22 cellular contexts compared by ENCODE assay signal in genomic region chr3:138477801-138478200, GRCh38. TPM values are rescaled to one million over a fixed set of nuclear protein-coding genes. Genes with fewer than 3 reads are reported as not detected.
"Had no signal": no experiment of that assay in that cellular context is flagged by ENCODE, and none has a peak within 500 bp of the region (broad histone marks: within the 10 kb centered on the region; RNA-seq: fewer than 3 reads in every experiment).

No MANE protein-coding gene starts in this region.

- H3K4me1 ChIP-seq: colonic mucosa, pancreas, right lobe of liver, tibial artery had no signal

- FAIRE-seq: endothelial cell of umbilical vein, frontal cortex, pancreas had no signal

- H3K9me3 ChIP-seq: colonic mucosa, heart left ventricle, left ventricle myocardium inferior, pancreas, right lobe of liver, tibial artery had no signal

- ATAC-seq: natural killer cell treated with Interleukin-12 subunit alpha and Interleukin-12 subunit beta and Interleukin-15 and Interleukin-18, amount 100 ng/mL, for 72 hours; pancreas; right lobe of liver; stimulated activated memory B cell treated with anti-CD40 and anti-IgM and Interleukin-4, amounts not matched to agents 10 μg/mL and 1 μg/mL and 100 μg/mL, for 72 hours had no signal

- H3K36me3 ChIP-seq: colonic mucosa, heart left ventricle, left ventricle myocardium inferior, pancreas, right lobe of liver, tibial artery had no signal

- DNase-seq: colonic mucosa; dermis blood vessel endothelial cell; endodermal cell; heart left ventricle; hippocampal formation; kidney glomerular epithelial cell; left ventricle myocardium inferior; mesenchymal stem cell; midbrain; occipital lobe; pancreas; right lobe of liver; stimulated activated CD4-positive, alpha-beta T cell treated with anti-CD3 and anti-CD28 coated beads, Interleukin-15, amount 100 ng/mL, for 24 hours; stimulated activated CD4-positive, alpha-beta T cell treated with anti-CD3 and anti-CD28 coated beads, Interleukin-1b, Interleukin-23, amount 100 ng/mL, for 48 hours; stimulated activated CD4-positive, alpha-beta T cell treated with anti-CD3 and anti-CD28 coated beads, Interleukin-4, amount 100 ng/mL, for 24 hours; tibial artery had no signal

- H3K4me3 ChIP-seq: colonic mucosa, heart left ventricle, left ventricle myocardium inferior, lung, pancreas, right lobe of liver, tibial artery had no signal

- H3K27me3 ChIP-seq: colonic mucosa, heart left ventricle, pancreas, right lobe of liver, tibial artery had no signal

- H3K27ac ChIP-seq: colonic mucosa, heart left ventricle, left ventricle myocardium inferior, pancreas, right lobe of liver, tibial artery had no signal

RNA-seq across cellular contexts. Expression of gene ESYT3, which starts 43.4 kb away (rescaled TPM):
- total RNA-seq: dermis blood vessel endothelial cell; endothelial cell of umbilical vein; glomerular endothelial cell; natural killer cell treated with Interleukin-12 subunit alpha and Interleukin-12 subunit beta and Interleukin-15 and Interleukin-18, amount 100 ng/mL, for 72 hours had no signal
